ENCODE assay signal across 18 cellular contexts in genomic region chr17:81582341-81582740, GRCh38. TPM values are rescaled to one million over a fixed set of nuclear protein-coding genes. Genes with fewer than 3 reads are reported as not detected.
A peak's percentile ranks its signal among the peaks of the same experiment; 100 is the strongest.
DNase-seq lines count a peak whose midpoint lies in the region; ATAC-seq and TF ChIP-seq lines count a peak whose summit lies in the region.
"Had no signal": no experiment of that assay in that cellular context is flagged by ENCODE, and none has a peak within 500 bp of the region (broad histone marks: within the 10 kb centered on the region; RNA-seq: fewer than 3 reads in every experiment).

No MANE protein-coding gene starts in this region.

- DNase-seq in M059J (ENCODE audit: low read depth) (peak; percentile 62), brain microvascular endothelial cell (peak; percentile 83), kidney glomerular epithelial cell (lab: John Stamatoyannopoulos, UW) (peak; percentile 42)
- DNase-seq in activated CD4-positive, alpha-beta T cell treated with anti-CD3 and anti-CD28 coated beads for 36 hours, result no peak
- DNase-seq: activated CD4-positive, alpha-beta T cell treated with anti-CD3 and anti-CD28 coated beads, Interleukin-2, amount 50 U/mL, for 4 hours; activated naive CD4-positive, alpha-beta T cell treated with anti-CD3 and anti-CD28 coated beads, Interleukin-2, amount 50 U/mL, for 16 hours; immature natural killer cell; naive thymus-derived CD8-positive, alpha-beta T cell; NCI-H1417 treated with DMSO at 0.1 percent for 48 hours; NCI-H774; PC-9; stimulated activated CD4-positive, alpha-beta T cell treated with anti-CD3 and anti-CD28 coated beads, Interleukin-4, amount 100 ng/mL, for 1 hour; substantia nigra had no signal

- no peak overlapping the region for H3K4me3 Mint-ChIP-seq in activated CD4-positive, alpha-beta T cell treated with anti-CD3 and anti-CD28 coated beads for 36 hours
- H3K4me3 Mint-ChIP-seq: immature natural killer cell; naive thymus-derived CD8-positive, alpha-beta T cell had no signal

- H3K4me3 ChIP-seq in brain microvascular endothelial cell (ENCODE audit: low read depth, low read length), result no peak overlapping the region
- H3K4me3 ChIP-seq: PC-9, skin epidermis had no signal

- H3K36me3 Mint-ChIP-seq in activated CD4-positive, alpha-beta T cell treated with anti-CD3 and anti-CD28 coated beads for 36 hours (ENCODE audit: low read depth), result peaks cover 55% of the 10 kb centered on the region

- H3K9me3 Mint-ChIP-seq in activated CD4-positive, alpha-beta T cell treated with anti-CD3 and anti-CD28 coated beads for 36 hours (ENCODE audit: low read depth), result no peaks in the 10 kb centered on the region
- H3K9me3 Mint-ChIP-seq: immature natural killer cell; naive thymus-derived CD8-positive, alpha-beta T cell had no signal

- POLR2A ChIA-PET in activated CD4-positive, alpha-beta T cell treated with anti-CD3 and anti-CD28 coated beads for 36 hours (lab: Charles Lee), result no interaction called here

- no peak for ATAC-seq in GM21619 (IDR thresholded peaks at IDR 0.05; ENCODE audit: unreplicated experiment)
- ATAC-seq in GM21528 (IDR thresholded peaks at IDR 0.05; ENCODE audit: low FRiP score, unreplicated experiment), result no peak
- no peak for ATAC-seq in GM18873 (IDR thresholded peaks at IDR 0.05; ENCODE audit: low FRiP score, unreplicated experiment)
- no peak for ATAC-seq in activated CD4-positive, alpha-beta T cell treated with anti-CD3 and anti-CD28 coated beads for 36 hours
- ATAC-seq: naive thymus-derived CD8-positive, alpha-beta T cell had no signal

- CTCF ChIA-PET in activated CD4-positive, alpha-beta T cell treated with anti-CD3 and anti-CD28 coated beads for 36 hours (lab: Charles Lee), result interaction anchor here (0.6 to 4.1 kb wide), 2 partner anchors 19 to 24 kb away, joined by 4 to 18 read pairs; no protein-coding TSS in a partner anchor

- H3K27ac ChIP-seq in brain microvascular endothelial cell, result peak overlapping the region; percentile 34
- H3K27ac ChIP-seq: PC-9 had no signal

- in situ Hi-C loops in brain microvascular endothelial cell (cut with HindIII; ENCODE audit: low pct_ligation_motif_present, low sequenced_read_pairs), result no loop called here

- peaks cover 20% of the 10 kb centered on the region for H3K4me1 Mint-ChIP-seq in activated CD4-positive, alpha-beta T cell treated with anti-CD3 and anti-CD28 coated beads for 36 hours

- no peak for TF ChIP-seq CTCF in brain microvascular endothelial cell (IDR thresholded peaks at IDR 0.05; ENCODE audit: low read depth, low read length, missing control alignments)

- H3K36me3 ChIP-seq in brain microvascular endothelial cell (replicated peaks), result peaks cover 52% of the 10 kb centered on the region

- no peaks in the 10 kb centered on the region for H3K27me3 Mint-ChIP-seq in activated CD4-positive, alpha-beta T cell treated with anti-CD3 and anti-CD28 coated beads for 36 hours
- H3K27me3 Mint-ChIP-seq: naive thymus-derived CD8-positive, alpha-beta T cell had no signal

- intact Hi-C loops in activated CD4-positive, alpha-beta T cell treated with anti-CD3 and anti-CD28 coated beads for 36 hours (cut with DNase I, micrococcal nuclease), result no loop called here

- no peak overlapping the region for H3K27ac Mint-ChIP-seq in activated CD4-positive, alpha-beta T cell treated with anti-CD3 and anti-CD28 coated beads for 36 hours
- H3K27ac Mint-ChIP-seq: immature natural killer cell; naive thymus-derived CD8-positive, alpha-beta T cell had no signal

- H3K27me3 ChIP-seq in brain microvascular endothelial cell (replicated peaks), result no peaks in the 10 kb centered on the region

RNA-seq across cellular contexts. Expression of gene FAAP100, which starts 30.2 kb away (rescaled TPM):
- total RNA-seq in M059J (2014; rRNA removed; shearing (Covaris generic)), result 8.0 and 18.0 TPM in 2 replicates
- total RNA-seq in activated CD4-positive, alpha-beta T cell treated with anti-CD3 and anti-CD28 coated beads for 36 hours, result 10 to 100 TPM; 30.4 to 39.3 TPM

RNA-seq across cellular contexts. Expression of gene FSCN2, which starts 54.2 kb away (rescaled TPM):
- total RNA-seq in M059J (2014; rRNA removed; shearing (Covaris generic)), result 0.69 TPM in 1 of 2 replicates, not detected in the other
- under 1 TPM; 0.23 to 0.58 TPM for total RNA-seq in activated CD4-positive, alpha-beta T cell treated with anti-CD3 and anti-CD28 coated beads for 36 hours
- total RNA-seq: epithelial cell of proximal tubule had no signal

RNA-seq across cellular contexts. Expression of gene NPLOC4, which starts 54.6 kb away (rescaled TPM):
- total RNA-seq in M059J (2014; rRNA removed; shearing (Covaris generic)), result 53.7 and 79.7 TPM in 2 replicates
- 10 to 100 TPM; 71.8 to 93.1 TPM for total RNA-seq in activated CD4-positive, alpha-beta T cell treated with anti-CD3 and anti-CD28 coated beads for 36 hours

RNA-seq across cellular contexts. Expression of gene TSPAN10, which starts 54.7 kb away (rescaled TPM):
- 2.5 and 5.3 TPM in 2 replicates for total RNA-seq in M059J (2014; rRNA removed; shearing (Covaris generic))
- under 1 TPM; 0.34 to 0.35 TPM for total RNA-seq in activated CD4-positive, alpha-beta T cell treated with anti-CD3 and anti-CD28 coated beads for 36 hours
